ENCODE assay signal across 1 cellular context in the genomic region with DNA sequence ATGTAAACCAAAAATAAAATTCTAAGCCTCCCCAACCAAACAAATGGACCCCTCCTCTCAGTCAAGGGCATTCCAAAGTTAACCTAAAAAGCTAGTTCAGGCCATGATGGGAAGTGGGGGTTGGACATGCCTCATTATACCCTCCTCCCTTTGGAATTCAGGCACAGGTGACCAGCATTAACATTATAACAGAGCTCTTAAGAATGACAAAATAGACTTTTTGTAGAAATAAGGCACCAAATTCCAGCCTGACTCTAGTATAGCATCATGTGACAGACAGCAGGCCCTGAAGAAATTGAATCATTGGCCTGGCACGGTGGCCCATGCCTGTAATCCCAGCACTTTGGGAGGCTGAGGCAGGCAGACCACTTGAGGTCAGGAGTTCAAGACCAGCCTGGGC. TPM values are rescaled to one million over a fixed set of nuclear protein-coding genes. Genes with fewer than 3 reads are reported as not detected.
"Had no signal": no experiment of that assay in that cellular context is flagged by ENCODE, and none has a peak within 500 bp of the region (broad histone marks: within the 10 kb centered on the region; RNA-seq: fewer than 3 reads in every experiment).

No MANE protein-coding gene starts in this region.

RNA-seq across cellular contexts. Expression of gene EXPH5, which starts 48.2 kb away (rescaled TPM):
- polyA plus RNA-seq: neural cell had no signal
